ENCODE assay signal across 12 cellular contexts in the genomic region with DNA sequence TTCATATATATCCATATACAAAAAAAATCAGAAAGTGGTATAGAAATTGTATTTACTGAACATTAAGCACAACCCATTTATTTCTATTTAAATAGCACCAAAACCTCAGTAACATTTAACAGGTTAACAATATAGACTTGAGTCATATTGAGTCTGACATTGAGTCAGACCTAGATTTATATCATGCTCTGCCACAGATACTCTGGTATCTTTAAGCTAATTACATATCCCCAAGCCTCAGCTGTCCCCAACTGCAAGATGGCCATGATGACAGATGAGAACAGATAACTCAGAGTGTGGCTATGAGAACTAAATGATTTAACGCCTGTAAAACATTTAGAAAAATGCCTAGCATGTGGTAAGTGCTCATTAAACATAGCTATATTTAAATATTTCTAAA. TPM values are rescaled to one million over a fixed set of nuclear protein-coding genes. Genes with fewer than 3 reads are reported as not detected.
DNase-seq lines count a peak whose midpoint lies in the region; ATAC-seq and TF ChIP-seq lines count a peak whose summit lies in the region.
"Had no signal": no experiment of that assay in that cellular context is flagged by ENCODE, and none has a peak within 500 bp of the region (broad histone marks: within the 10 kb centered on the region; RNA-seq: fewer than 3 reads in every experiment).

No MANE protein-coding gene starts in this region.

- H3K36me3 Mint-ChIP-seq in activated naive CD4-positive, alpha-beta T cell treated with anti-CD3 and anti-CD28 coated beads for 36 hours (ENCODE audit: low read depth) = no peaks in the 10 kb centered on the region
- H3K36me3 Mint-ChIP-seq in stimulated activated memory B cell treated with anti-CD40 and anti-IgM and Interleukin-4, amounts not matched to agents 10 μg/mL and 1 μg/mL and 100 μg/mL, for 72 hours = peaks cover 8% of the 10 kb centered on the region
- no peaks in the 10 kb centered on the region for H3K36me3 Mint-ChIP-seq in MCF 10A (ENCODE audit: insufficient read depth, unreplicated experiment)

- intact Hi-C loops in activated naive CD4-positive, alpha-beta T cell treated with anti-CD3 and anti-CD28 coated beads for 36 hours (cut with micrococcal nuclease) = loop anchor here (1.0 to 5.0 kb wide), 9 partner anchors 18 to 362 kb away; no protein-coding TSS in a partner anchor
- intact Hi-C loops in MCF 10A (cut with micrococcal nuclease) = no loop called here

- peak; percentile 44 for DNase-seq in activated naive CD4-positive, alpha-beta T cell treated with anti-CD3 and anti-CD28 coated beads for 36 hours
- DNase-seq in activated naive CD4-positive, alpha-beta T cell (lab: John Stamatoyannopoulos, UW) = no peak
- DNase-seq in AG20443 (ENCODE audit: low spot score) (no peak), MCF 10A (ENCODE audit: unreplicated experiment) (no peak), NCI-H2107 (lab: John Stamatoyannopoulos, UW) (no peak)
- DNase-seq: effector CD8-positive, alpha-beta T cell; Karpas-422 had no signal

- BruUV-seq in MCF 10A (replicated peaks; lab: Mats Ljungman, UMichigan) = no TSS peak

- CTCF ChIA-PET in activated naive CD4-positive, alpha-beta T cell treated with anti-CD3 and anti-CD28 coated beads for 36 hours (lab: Charles Lee) = interaction anchor here (0.6 to 2.3 kb wide), 6 partner anchors 10 to 103 kb away, joined by 3 to 9 read pairs (median 4); no protein-coding TSS in a partner anchor
- CTCF ChIA-PET in MCF 10A (lab: Yijun Ruan, JAX) = interaction anchor here (0.6 kb wide), 1 partner anchor 136 kb away, joined by 3 read pairs; no protein-coding TSS in a partner anchor

- H3K4me3 Mint-ChIP-seq in activated naive CD4-positive, alpha-beta T cell treated with anti-CD3 and anti-CD28 coated beads for 36 hours = no peak overlapping the region
- H3K4me3 Mint-ChIP-seq in stimulated activated memory B cell treated with anti-CD40 and anti-IgM and Interleukin-4, amounts not matched to agents 10 μg/mL and 1 μg/mL and 100 μg/mL, for 72 hours = no peak overlapping the region
- H3K4me3 Mint-ChIP-seq in MCF 10A (ENCODE audit: unreplicated experiment) = no peak overlapping the region

- TF ChIP-seq CTCF in MCF 10A (IDR thresholded peaks at IDR 0.05; ENCODE audit: unreplicated experiment) = no peak

- peak; percentile 52 for ATAC-seq in GM21723 (IDR thresholded peaks at IDR 0.05; ENCODE audit: unreplicated experiment)
- ATAC-seq in HG03469 (IDR thresholded peaks at IDR 0.05; ENCODE audit: unreplicated experiment) = peak; percentile 56
- ATAC-seq in stimulated activated memory B cell treated with anti-CD40 and anti-IgM and Interleukin-4, amounts not matched to agents 10 μg/mL and 1 μg/mL and 100 μg/mL, for 72 hours = peak; percentile 73
- ATAC-seq: Panc1 had no signal

- H3K4me1 Mint-ChIP-seq in activated naive CD4-positive, alpha-beta T cell treated with anti-CD3 and anti-CD28 coated beads for 36 hours (ENCODE audit: low read depth) = peaks cover 34% of the 10 kb centered on the region
- H3K4me1 Mint-ChIP-seq in stimulated activated memory B cell treated with anti-CD40 and anti-IgM and Interleukin-4, amounts not matched to agents 10 μg/mL and 1 μg/mL and 100 μg/mL, for 72 hours = peaks cover 26% of the 10 kb centered on the region
- H3K4me1 Mint-ChIP-seq in MCF 10A (ENCODE audit: insufficient read depth, unreplicated experiment) = no peaks in the 10 kb centered on the region

- H3K9me3 Mint-ChIP-seq in activated naive CD4-positive, alpha-beta T cell treated with anti-CD3 and anti-CD28 coated beads for 36 hours = no peaks in the 10 kb centered on the region
- no peaks in the 10 kb centered on the region for H3K9me3 Mint-ChIP-seq in stimulated activated memory B cell treated with anti-CD40 and anti-IgM and Interleukin-4, amounts not matched to agents 10 μg/mL and 1 μg/mL and 100 μg/mL, for 72 hours
- no peaks in the 10 kb centered on the region for H3K9me3 Mint-ChIP-seq in MCF 10A (ENCODE audit: unreplicated experiment)

- no peaks in the 10 kb centered on the region for H3K27me3 Mint-ChIP-seq in activated naive CD4-positive, alpha-beta T cell treated with anti-CD3 and anti-CD28 coated beads for 36 hours (ENCODE audit: low read depth)
- H3K27me3 Mint-ChIP-seq in stimulated activated memory B cell treated with anti-CD40 and anti-IgM and Interleukin-4, amounts not matched to agents 10 μg/mL and 1 μg/mL and 100 μg/mL, for 72 hours = no peaks in the 10 kb centered on the region
- H3K27me3 Mint-ChIP-seq in MCF 10A (ENCODE audit: insufficient read depth, unreplicated experiment) = no peaks in the 10 kb centered on the region

- H3K27ac Mint-ChIP-seq in activated naive CD4-positive, alpha-beta T cell treated with anti-CD3 and anti-CD28 coated beads for 36 hours = peak overlapping the region; percentile 63
- no peak overlapping the region for H3K27ac Mint-ChIP-seq in stimulated activated memory B cell treated with anti-CD40 and anti-IgM and Interleukin-4, amounts not matched to agents 10 μg/mL and 1 μg/mL and 100 μg/mL, for 72 hours
- no peak overlapping the region for H3K27ac Mint-ChIP-seq in MCF 10A (ENCODE audit: low read depth, unreplicated experiment)

- POLR2A ChIA-PET in MCF 10A (lab: Yijun Ruan, JAX) = interaction anchor here (2.3 kb wide), 1 partner anchor 11 kb away, joined by 7 read pairs; no protein-coding TSS in a partner anchor

RNA-seq across cellular contexts. Expression of a gene that starts 40.3 kb away (rescaled TPM):
- 10 to 100 TPM; 48.8 to 49.1 TPM for total RNA-seq in activated naive CD4-positive, alpha-beta T cell treated with anti-CD3 and anti-CD28 coated beads for 36 hours
- total RNA-seq in MCF 10A (2022) = not detected in 2 replicates
- total RNA-seq: osteoblast had no signal

Comparison
In these comparisons a context has a peak if more than half of its experiments do, and no peak if none do; other contexts are left out.
1. RNA of a gene that starts 40.3 kb away (total RNA-seq): 48.8 to 49.1 TPM in activated naive CD4-positive, alpha-beta T cell treated with anti-CD3 and anti-CD28 coated beads for 36 hours; not detected in MCF 10A; every median in the first group is over 10 times any median in the second.
2. Peak in every context shown above with its lines, with median percentiles within 50 percentile points of each other: ATAC-seq.